In the genomic region with DNA sequence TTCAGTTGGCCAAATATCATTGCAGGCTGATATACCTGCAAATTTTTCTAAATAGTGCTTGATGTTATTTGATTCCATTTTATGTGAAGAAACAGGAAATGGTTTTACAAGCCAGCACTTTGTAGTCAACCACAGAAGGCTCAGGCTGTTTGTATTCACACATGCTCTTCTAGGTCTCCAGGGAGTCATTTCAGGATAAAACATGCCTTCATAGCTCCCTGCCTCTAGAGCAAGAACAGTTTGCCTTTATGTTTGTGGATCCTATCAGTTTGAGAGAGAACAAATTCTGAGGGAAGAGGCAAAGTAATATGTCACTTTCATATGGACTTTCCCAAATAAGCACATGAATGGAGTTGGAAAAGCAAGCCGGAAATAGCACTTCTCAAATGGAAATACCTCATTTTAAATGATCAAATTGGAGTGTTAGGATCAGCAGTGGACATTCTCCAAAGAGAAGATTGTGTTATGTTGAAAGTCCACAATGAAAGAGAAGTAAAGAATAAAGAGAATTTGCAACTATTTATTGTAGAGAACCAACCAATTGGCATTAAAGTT, we compare ENCODE assay signal across 13 cellular contexts.
DNase-seq lines count a peak whose midpoint lies in the region; ATAC-seq, FAIRE-seq and TF ChIP-seq lines count a peak whose summit lies in the region.
"Had no signal": no experiment of that assay in that cellular context is flagged by ENCODE, and none has a peak within 500 bp of the region (broad histone marks: within the 10 kb centered on the region; RNA-seq: fewer than 3 reads in every experiment).

No MANE protein-coding gene starts in this region.

- H3K4me1 ChIP-seq in mammary epithelial cell (ENCODE audit: insufficient read depth, low read length) (no peaks in the 10 kb centered on the region), small intestine (ENCODE audit: control insufficient read depth in 2 of 2, insufficient read depth in 1 of 2, low read depth in 1 of 2, low read length in 1 of 2) (no peaks in the 10 kb centered on the region)

- in situ Hi-C loops in mammary epithelial cell (cut with MboI; ENCODE audit: low sequenced_read_pairs in 2 of 2), result loop anchor here (25.0 kb wide), 2 partner anchors 613 to 1288 kb away; no protein-coding TSS in a partner anchor
- in situ Hi-C loops in astrocyte of the cerebellum (cut with HindIII; ENCODE audit: low sequenced_read_pairs), result no loop called here

- dilution Hi-C loops in mammary epithelial cell (cut with HindIII; ENCODE audit: low sequenced_read_pairs), result no loop called here

- H3K27me3 Mint-ChIP-seq in MCF 10A (ENCODE audit: insufficient read depth, unreplicated experiment) (peaks cover 94% of the 10 kb centered on the region), nephron progenitor cell (ENCODE audit: low read depth, poor library complexity) (no peaks in the 10 kb centered on the region)
- H3K27me3 Mint-ChIP-seq in activated T-cell treated with anti-CD3 and anti-CD28 coated beads, Interleukin-2, amount 50 U/mL, for 72 hours (ENCODE audit: low read depth), result no peaks in the 10 kb centered on the region

- TF ChIP-seq CTCF in mammary epithelial cell (conservative IDR thresholded peaks at IDR 0.05 in 1 of 2, IDR thresholded peaks at IDR 0.05 in 1 of 2; ENCODE audit: extremely low read depth in 1 of 2, insufficient read depth in 1 of 2, low read depth in 1 of 2, low read length in 2 of 2) (no peak), MCF 10A (IDR thresholded peaks at IDR 0.05; ENCODE audit: unreplicated experiment) (no peak), astrocyte of the cerebellum (IDR thresholded peaks at IDR 0.05; ENCODE audit: low read depth, low read length, missing control alignments) (no peak), nephron progenitor cell (IDR thresholded peaks at IDR 0.05) (no peak)

- POLR2A ChIA-PET in MCF 10A (lab: Yijun Ruan, JAX), result no interaction called here

- H2AFZ ChIP-seq in mammary epithelial cell (ENCODE audit: low read depth, low read length), result no peak overlapping the region

- H3K9me3 ChIP-seq in mammary epithelial cell (replicated peaks; ENCODE audit: insufficient read depth, low read length) (no peaks in the 10 kb centered on the region), small intestine (ENCODE audit: control insufficient read depth, low read depth) (no peaks in the 10 kb centered on the region)
- H3K9me3 ChIP-seq: ovary had no signal

- intact Hi-C loops in mammary epithelial cell (cut with micrococcal nuclease), result loop anchor here (10.0 kb wide), 1 partner anchor 216 kb away; no protein-coding TSS in a partner anchor
- intact Hi-C loops in MCF 10A (cut with micrococcal nuclease), result loop anchor here (10.0 kb wide), 1 partner anchor 216 kb away; no protein-coding TSS in a partner anchor

- H3K4me2 ChIP-seq in mammary epithelial cell (ENCODE audit: insufficient read depth, low read depth, low read length), result no peak overlapping the region

- WGBS in mammary epithelial cell (ENCODE audit: low coverage, missing lambda C conversion rate), result 100% methylated on average over 1 of the region's 1 CpG
- WGBS in small intestine, 3 donors, result 47 to 77% (median 69%) methylated on average over 1 of the region's 1 CpG

- no TSS peak for BruUV-seq in mammary epithelial cell (replicated peaks; lab: Mats Ljungman, UMichigan)
- no TSS peak for BruUV-seq in MCF 10A (replicated peaks; lab: Mats Ljungman, UMichigan)

- H3K27ac ChIP-seq in mammary epithelial cell (ENCODE audit: insufficient read depth, low read depth, low read length) (no peak overlapping the region), small intestine (ENCODE audit: low read depth in 1 of 2, low read length in 1 of 2) (no peak overlapping the region)
- H3K27ac ChIP-seq: ovary had no signal

- H3K36me3 ChIP-seq in mammary epithelial cell (ENCODE audit: insufficient read depth, low read length) (no peaks in the 10 kb centered on the region), small intestine (ENCODE audit: control insufficient read depth in 2 of 2, insufficient read depth in 2 of 2, low read length in 2 of 2) (no peaks in the 10 kb centered on the region)
- H3K36me3 ChIP-seq: ovary had no signal

- H3K79me2 ChIP-seq in mammary epithelial cell (ENCODE audit: insufficient read depth, low read length), result no peaks in the 10 kb centered on the region

- H3K9me3 Mint-ChIP-seq in MCF 10A (ENCODE audit: unreplicated experiment) (no peaks in the 10 kb centered on the region), nephron progenitor cell (no peaks in the 10 kb centered on the region)
- H3K9me3 Mint-ChIP-seq in activated T-cell treated with anti-CD3 and anti-CD28 coated beads, Interleukin-2, amount 50 U/mL, for 72 hours, result peaks cover 0 to 6% of the 10 kb centered on the region in 2 donors
- H3K9me3 Mint-ChIP-seq: T-helper 2 cell treated with Interferon-gamma antibody and Interleukin-4, amounts not matched to agents 5 μg/mL and 100 μg/mL, for 36 hours had no signal

- H3K27me3 ChIP-seq in mammary epithelial cell (ENCODE audit: insufficient read depth, low read length) (peaks cover 9% of the 10 kb centered on the region), small intestine (ENCODE audit: control insufficient read depth in 2 of 2, insufficient read depth in 2 of 2, low read length in 2 of 2) (no peaks in the 10 kb centered on the region)
- H3K27me3 ChIP-seq: ovary had no signal

- H3K4me1 Mint-ChIP-seq in MCF 10A (ENCODE audit: insufficient read depth, unreplicated experiment) (no peaks in the 10 kb centered on the region), nephron progenitor cell (peaks cover 39% of the 10 kb centered on the region)
- H3K4me1 Mint-ChIP-seq in activated T-cell treated with anti-CD3 and anti-CD28 coated beads, Interleukin-2, amount 50 U/mL, for 72 hours (ENCODE audit: low read depth), result no peaks in the 10 kb centered on the region
- H3K4me1 Mint-ChIP-seq: immature natural killer cell had no signal

- H3K4me3 ChIP-seq in mammary epithelial cell (replicated peaks in 1 of 3; ENCODE audit: insufficient read depth in 1 of 3, low read depth in 2 of 3, low read length in 3 of 3) (no peak overlapping the region), astrocyte of the cerebellum (ENCODE audit: low read depth, low read length) (no peak overlapping the region), small intestine (ENCODE audit: low read depth in 1 of 2, low read length in 2 of 2) (no peak overlapping the region)
- H3K4me3 ChIP-seq: ovary had no signal

- H3K4me3 Mint-ChIP-seq in MCF 10A (ENCODE audit: unreplicated experiment) (no peak overlapping the region), nephron progenitor cell (no peak overlapping the region)
- no peak overlapping the region for H3K4me3 Mint-ChIP-seq in activated T-cell treated with anti-CD3 and anti-CD28 coated beads, Interleukin-2, amount 50 U/mL, for 72 hours
- H3K4me3 Mint-ChIP-seq: immature natural killer cell; T-helper 2 cell treated with Interferon-gamma antibody and Interleukin-4, amounts not matched to agents 5 μg/mL and 100 μg/mL, for 36 hours had no signal

- H4K20me1 ChIP-seq in mammary epithelial cell (ENCODE audit: insufficient read depth, low read length), result no peaks in the 10 kb centered on the region

- H3K9ac ChIP-seq in mammary epithelial cell (ENCODE audit: insufficient read depth, low read length), result no peak overlapping the region

- H3K27ac Mint-ChIP-seq in MCF 10A (ENCODE audit: low read depth, unreplicated experiment), result no peak overlapping the region
- no peak overlapping the region for H3K27ac Mint-ChIP-seq in activated T-cell treated with anti-CD3 and anti-CD28 coated beads, Interleukin-2, amount 50 U/mL, for 72 hours
- H3K27ac Mint-ChIP-seq in nephron progenitor cell, result no peak overlapping the region
- H3K27ac Mint-ChIP-seq: immature natural killer cell; T-helper 2 cell treated with Interferon-gamma antibody and Interleukin-4, amounts not matched to agents 5 μg/mL and 100 μg/mL, for 36 hours had no signal

- CTCF ChIA-PET in mammary epithelial cell (lab: Charles Lee; ENCODE audit: low non-redundant PET), result no interaction called here
- CTCF ChIA-PET in MCF 10A (lab: Yijun Ruan, JAX), result no interaction called here

- no peak for FAIRE-seq in small intestine (lab: Jason Lieb, UNC)

- peak; percentile 37 for ATAC-seq in HG03571 (IDR thresholded peaks at IDR 0.05; ENCODE audit: unreplicated experiment)
- ATAC-seq in activated T-cell treated with anti-CD3 and anti-CD28 coated beads, Interleukin-2, amount 50 U/mL, for 72 hours (replicated peaks in 1 of 2), result no peak
- no peak for ATAC-seq in GM19467 (IDR thresholded peaks at IDR 0.05; ENCODE audit: unreplicated experiment)

- H3K36me3 Mint-ChIP-seq in MCF 10A (ENCODE audit: insufficient read depth, unreplicated experiment) (no peaks in the 10 kb centered on the region), nephron progenitor cell (ENCODE audit: low read depth) (no peaks in the 10 kb centered on the region)
- no peaks in the 10 kb centered on the region for H3K36me3 Mint-ChIP-seq in activated T-cell treated with anti-CD3 and anti-CD28 coated beads, Interleukin-2, amount 50 U/mL, for 72 hours (ENCODE audit: insufficient read depth in 2 of 2)
- H3K36me3 Mint-ChIP-seq: immature natural killer cell had no signal

- DNase-seq in mammary epithelial cell (peak; percentile 8), MCF 10A (ENCODE audit: unreplicated experiment) (no peak), astrocyte of the cerebellum (ENCODE audit: low read depth) (peak; percentile 53), small intestine (no peak), nephron progenitor cell (no peak)
- DNase-seq in activated T-cell treated with anti-CD3 and anti-CD28 coated beads, Interleukin-2, amount 50 U/mL, for 72 hours, result no peak
- DNase-seq: activated T-cell treated with anti-CD3 and anti-CD28 coated beads for 4 hours, immature natural killer cell, NCI-H2081 treated with DMSO at 0.1 percent for 48 hours, ovary had no signal

Comparison
In these comparisons a context has a peak if more than half of its experiments do, and no peak if none do; other contexts are left out.
1. DNase-seq: peak in mammary epithelial cell (single experiment) and astrocyte of the cerebellum (single experiment); none in MCF 10A (single experiment), activated T-cell treated with anti-CD3 and anti-CD28 coated beads, Interleukin-2, amount 50 U/mL, for 72 hours (0 of 2), small intestine (single experiment) and nephron progenitor cell (single experiment).